In genomic region chr6:16259604-16260003, GRCh38 we compare ENCODE assay signal across 1 cellular context. TPM values are rescaled to one million over a fixed set of nuclear protein-coding genes. Genes with fewer than 3 reads are reported as not detected.
"Had no signal": no experiment of that assay in that cellular context is flagged by ENCODE, and none has a peak within 500 bp of the region (broad histone marks: within the 10 kb centered on the region; RNA-seq: fewer than 3 reads in every experiment).

No MANE protein-coding gene starts in this region.

RNA-seq across cellular contexts. Expression of gene GMPR, which starts 21.2 kb away (rescaled TPM):
- total RNA-seq: activated T-cell treated with anti-CD3 and anti-CD28 coated beads, Interleukin-2, amount 50 U/mL, for 72 hours had no signal
